In genomic region chr18:45617284-45617683, GRCh38 we compare ENCODE assay signal across 10 cellular contexts. TPM values are rescaled to one million over a fixed set of nuclear protein-coding genes. Genes with fewer than 3 reads are reported as not detected.
DNase-seq lines count a peak whose midpoint lies in the region; ATAC-seq and TF ChIP-seq lines count a peak whose summit lies in the region.
"Had no signal": no experiment of that assay in that cellular context is flagged by ENCODE, and none has a peak within 500 bp of the region (broad histone marks: within the 10 kb centered on the region; RNA-seq: fewer than 3 reads in every experiment).

No MANE protein-coding gene starts in this region.

- WGBS in upper lobe of left lung, 2 donors: 43 to 78% methylated on average over 2 of the region's 2 CpGs

- CTCF ChIA-PET in WTC11 (lab: Charles Lee): no interaction called here

- H3K4me3 Mint-ChIP-seq in chondrocyte (ENCODE audit: unreplicated experiment) (no peak overlapping the region), WTC11 (no peak overlapping the region), glutamatergic neuron (ENCODE audit: unreplicated experiment) (no peak overlapping the region)
- H3K4me3 Mint-ChIP-seq: dendritic cell treated with granulocyte-macrophage colony-stimulating factor and Interleukin-4, amounts not matched to agents 40 ng/mL and 50 ng/mL, for 4 days; naive thymus-derived CD8-positive, alpha-beta T cell had no signal

- H3K4me1 ChIP-seq in left lung: peaks cover 3 to 8% of the 10 kb centered on the region in 2 donors
- peaks cover 0 to 8% (median 0%) of the 10 kb centered on the region in 4 donors for H3K4me1 ChIP-seq in upper lobe of left lung

- POLR2A ChIA-PET in WTC11 (lab: Charles Lee): no interaction called here

- intact Hi-C loops in left lung (cut with DNase I): no loop called here

- TF ChIP-seq EP300 in upper lobe of left lung (IDR thresholded peaks at IDR 0.05): no peak

- H3K4me3 ChIP-seq in left lung (no peak overlapping the region), upper lobe of left lung (no peak overlapping the region)

- TF ChIP-seq CTCF in chondrocyte (IDR thresholded peaks at IDR 0.05): no peak
- no peak for TF ChIP-seq CTCF in left lung (IDR thresholded peaks at IDR 0.05)
- no peak for TF ChIP-seq CTCF in upper lobe of left lung (IDR thresholded peaks at IDR 0.05)
- no peak for TF ChIP-seq CTCF in WTC11 (IDR thresholded peaks at IDR 0.05)
- no peak for TF ChIP-seq CTCF in glutamatergic neuron (IDR thresholded peaks at IDR 0.05; ENCODE audit: partially characterized antibody, unreplicated experiment)

- peak in 70 of 76 experiments; percentile 2 to 84 (median 50) for DNase-seq in HUDEP-2 (lab: John Stamatoyannopoulos, UW; ENCODE audit: unreplicated experiment in 76 of 76)
- DNase-seq in chondrocyte (ENCODE audit: low spot score): no peak
- peak; percentile 78 to 79 for DNase-seq in left lung
- DNase-seq in upper lobe of left lung: peak; percentile 38 to 45
- DNase-seq in WTC11 (ENCODE audit: low spot score): no peak
- DNase-seq in glutamatergic neuron: no peak
- DNase-seq in activated T-cell treated with anti-CD3 and anti-CD28 coated beads for 4 hours: no peak
- no peak for DNase-seq in activated CD4-positive, alpha-beta T cell treated with anti-CD3 and anti-CD28 coated beads for 48 hours
- DNase-seq: naive thymus-derived CD8-positive, alpha-beta T cell had no signal

- H3K9me3 Mint-ChIP-seq in chondrocyte (ENCODE audit: low read depth) (no peaks in the 10 kb centered on the region), WTC11 (no peaks in the 10 kb centered on the region), glutamatergic neuron (ENCODE audit: unreplicated experiment) (no peaks in the 10 kb centered on the region)
- H3K9me3 Mint-ChIP-seq: naive thymus-derived CD8-positive, alpha-beta T cell had no signal

- H3K36me3 Mint-ChIP-seq in chondrocyte (ENCODE audit: low read depth) (no peaks in the 10 kb centered on the region), WTC11 (no peaks in the 10 kb centered on the region), glutamatergic neuron (ENCODE audit: unreplicated experiment) (no peaks in the 10 kb centered on the region)
- H3K36me3 Mint-ChIP-seq: naive thymus-derived CD8-positive, alpha-beta T cell had no signal

- H3K27me3 ChIP-seq in left lung (no peaks in the 10 kb centered on the region), upper lobe of left lung (no peaks in the 10 kb centered on the region)

- ATAC-seq in left lung: peak; percentile 92
- ATAC-seq in upper lobe of left lung (ENCODE audit: low FRiP score in 2 of 2): peak; percentile 66 to 90
- ATAC-seq in WTC11: no peak
- ATAC-seq: naive thymus-derived CD8-positive, alpha-beta T cell had no signal

- no peak for TF ChIP-seq POLR2A in upper lobe of left lung (IDR thresholded peaks at IDR 0.05)

- H3K27me3 Mint-ChIP-seq in chondrocyte (ENCODE audit: low read depth) (no peaks in the 10 kb centered on the region), WTC11 (ENCODE audit: low read depth) (no peaks in the 10 kb centered on the region; the same call in 1 of the 2 replicates), glutamatergic neuron (ENCODE audit: unreplicated experiment) (no peaks in the 10 kb centered on the region)
- H3K27me3 Mint-ChIP-seq: dendritic cell treated with granulocyte-macrophage colony-stimulating factor and Interleukin-4, amounts not matched to agents 40 ng/mL and 50 ng/mL, for 4 days had no signal

- peak overlapping the region; percentile 18 for H3K27ac Mint-ChIP-seq in chondrocyte (ENCODE audit: unreplicated experiment)
- no peak overlapping the region for H3K27ac Mint-ChIP-seq in WTC11
- no peak overlapping the region for H3K27ac Mint-ChIP-seq in glutamatergic neuron (ENCODE audit: unreplicated experiment)
- H3K27ac Mint-ChIP-seq: dendritic cell treated with granulocyte-macrophage colony-stimulating factor and Interleukin-4, amounts not matched to agents 40 ng/mL and 50 ng/mL, for 4 days; naive thymus-derived CD8-positive, alpha-beta T cell had no signal

- H3K4me1 Mint-ChIP-seq in chondrocyte (ENCODE audit: low read depth) (peaks cover 32% of the 10 kb centered on the region), WTC11 (peaks cover 3% of the 10 kb centered on the region; the same call in 1 of the 2 replicates), glutamatergic neuron (ENCODE audit: low read depth, unreplicated experiment) (no peaks in the 10 kb centered on the region)

- peak overlapping the region in 1 of 2 donors; percentile 51 for H3K27ac ChIP-seq in left lung
- H3K27ac ChIP-seq in upper lobe of left lung: peak overlapping the region in 2 of 4 donors; percentile 53 to 73

- H3K36me3 ChIP-seq in left lung: no peaks in the 10 kb centered on the region
- H3K36me3 ChIP-seq in upper lobe of left lung: no peaks in the 10 kb centered on the region

- H3K9me3 ChIP-seq in left lung (no peaks in the 10 kb centered on the region), upper lobe of left lung (no peaks in the 10 kb centered on the region)

TF ChIP-seq in WTC11, 78 proteins besides CTCF, POLR2A, EP300 and RAD21 (continues in another document):
- no peak for TF ChIP-seq GABPB1 (CRISPR knock-in tag; IDR thresholded peaks at IDR 0.05)
- TF ChIP-seq MYBL2 (CRISPR knock-in tag; IDR thresholded peaks at IDR 0.05): no peak
- TF ChIP-seq, protein P1, sequence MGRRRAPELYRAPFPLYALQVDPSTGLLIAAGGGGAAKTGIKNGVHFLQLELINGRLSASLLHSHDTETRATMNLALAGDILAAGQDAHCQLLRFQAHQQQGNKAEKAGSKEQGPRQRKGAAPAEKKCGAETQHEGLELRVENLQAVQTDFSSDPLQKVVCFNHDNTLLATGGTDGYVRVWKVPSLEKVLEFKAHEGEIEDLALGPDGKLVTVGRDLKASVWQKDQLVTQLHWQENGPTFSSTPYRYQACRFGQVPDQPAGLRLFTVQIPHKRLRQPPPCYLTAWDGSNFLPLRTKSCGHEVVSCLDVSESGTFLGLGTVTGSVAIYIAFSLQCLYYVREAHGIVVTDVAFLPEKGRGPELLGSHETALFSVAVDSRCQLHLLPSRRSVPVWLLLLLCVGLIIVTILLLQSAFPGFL (CRISPR knock-in tag; IDR thresholded peaks at IDR 0.05; ENCODE audit: borderline replicate concordance): no peak
- TF ChIP-seq ZNF317 (CRISPR knock-in tag; IDR thresholded peaks at IDR 0.05; ENCODE audit: borderline replicate concordance, low read depth): no peak
- TF ChIP-seq TCF7 (CRISPR knock-in tag; IDR thresholded peaks at IDR 0.05; ENCODE audit: low read depth): no peak
- no peak for TF ChIP-seq NR3C1 (CRISPR knock-in tag; conservative IDR thresholded peaks at IDR 0.05; ENCODE audit: low read depth)
- no peak for TF ChIP-seq SOX15 (CRISPR knock-in tag; IDR thresholded peaks at IDR 0.05)
- TF ChIP-seq, protein P2, sequence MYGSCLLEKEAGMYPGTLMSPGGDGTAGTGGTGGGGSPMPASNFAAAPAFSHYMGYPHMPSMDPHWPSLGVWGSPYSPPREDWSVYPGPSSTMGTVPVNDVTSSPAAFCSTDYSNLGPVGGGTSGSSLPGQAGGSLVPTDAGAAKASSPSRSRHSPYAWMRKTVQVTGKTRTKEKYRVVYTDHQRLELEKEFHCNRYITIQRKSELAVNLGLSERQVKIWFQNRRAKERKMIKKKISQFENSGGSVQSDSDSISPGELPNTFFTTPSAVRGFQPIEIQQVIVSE (CRISPR knock-in tag; IDR thresholded peaks at IDR 0.05; ENCODE audit: borderline replicate concordance): no peak
- TF ChIP-seq, protein P3, sequence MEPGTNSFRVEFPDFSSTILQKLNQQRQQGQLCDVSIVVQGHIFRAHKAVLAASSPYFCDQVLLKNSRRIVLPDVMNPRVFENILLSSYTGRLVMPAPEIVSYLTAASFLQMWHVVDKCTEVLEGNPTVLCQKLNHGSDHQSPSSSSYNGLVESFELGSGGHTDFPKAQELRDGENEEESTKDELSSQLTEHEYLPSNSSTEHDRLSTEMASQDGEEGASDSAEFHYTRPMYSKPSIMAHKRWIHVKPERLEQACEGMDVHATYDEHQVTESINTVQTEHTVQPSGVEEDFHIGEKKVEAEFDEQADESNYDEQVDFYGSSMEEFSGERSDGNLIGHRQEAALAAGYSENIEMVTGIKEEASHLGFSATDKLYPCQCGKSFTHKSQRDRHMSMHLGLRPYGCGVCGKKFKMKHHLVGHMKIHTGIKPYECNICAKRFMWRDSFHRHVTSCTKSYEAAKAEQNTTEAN (CRISPR knock-in tag; IDR thresholded peaks at IDR 0.05): no peak
- TF ChIP-seq PRRX2 (CRISPR knock-in tag; IDR thresholded peaks at IDR 0.05): no peak
- no peak for TF ChIP-seq CBFB (CRISPR knock-in tag; IDR thresholded peaks at IDR 0.05; ENCODE audit: low read depth)
- no peak for TF ChIP-seq ESRRA (CRISPR knock-in tag; IDR thresholded peaks at IDR 0.05; ENCODE audit: borderline replicate concordance)

RNA-seq across cellular contexts. Expression of gene SLC14A2, which starts 2.0 kb away (rescaled TPM):
- not detected in 3 replicates for total RNA-seq in chondrocyte
- total RNA-seq in left lung: under 1 TPM; 0.12 to 0.37 TPM
- total RNA-seq in upper lobe of left lung: under 1 TPM in 2 of 6 donors, not detected in 4; 0.10 to 0.29 TPM
- total RNA-seq in WTC11 (2021): 0.05 to 0.07 TPM in 2 of 3 replicates, not detected in the other
- total RNA-seq in glutamatergic neuron (ENCODE audit: unreplicated experiment): 0.25 TPM
- total RNA-seq: naive thymus-derived CD8-positive, alpha-beta T cell had no signal

Comparison
In these comparisons a context has a peak if more than half of its experiments do, and no peak if none do; other contexts are left out.
1. DNase-seq: peak in HUDEP-2 (70 of 76), left lung (2 of 2) and upper lobe of left lung (2 of 2); none in chondrocyte (single experiment), WTC11 (single experiment), glutamatergic neuron (single experiment), activated T-cell treated with anti-CD3 and anti-CD28 coated beads for 4 hours (single experiment) and activated CD4-positive, alpha-beta T cell treated with anti-CD3 and anti-CD28 coated beads for 48 hours (single experiment).